In genomic region chr5:14995229-14995628, GRCh38 we compare ENCODE assay signal across 25 cellular contexts.
"Had no signal": no experiment of that assay in that cellular context is flagged by ENCODE, and none has a peak within 500 bp of the region (broad histone marks: within the 10 kb centered on the region; RNA-seq: fewer than 3 reads in every experiment).

No MANE protein-coding gene starts in this region.

- H3K27me3 Mint-ChIP-seq: activated CD4-positive, alpha-beta memory T cell treated with anti-CD3 and anti-CD28 coated beads for 36 hours; activated naive CD8-positive, alpha-beta T cell treated with anti-CD3 and anti-CD28 coated beads for 36 hours had no signal

- H3K27me3 ChIP-seq: body of pancreas, sigmoid colon, stomach, testis, upper lobe of right lung had no signal

- FAIRE-seq: endothelial cell of umbilical vein, kidney had no signal

- H3K27ac ChIP-seq: body of pancreas, esophagus squamous epithelium, sigmoid colon, stomach, testis, upper lobe of right lung had no signal

- ATAC-seq: activated CD8-positive, alpha-beta memory T cell treated with anti-CD3 and anti-CD28 coated beads, Interleukin-2, amount 10 ng/mL, durations not matched to agents 7 days and 5 days; activated T-cell treated with anti-CD3 and anti-CD28 coated beads, Interleukin-2, amount 50 U/mL, for 4 hours; body of pancreas; left ventricle myocardium superior; upper lobe of right lung had no signal

- H3K9me3 ChIP-seq: body of pancreas, esophagus squamous epithelium, testis, upper lobe of right lung had no signal

- DNase-seq: activated CD4-positive, alpha-beta memory T cell treated with anti-CD3 and anti-CD28 coated beads for 36 hours; activated CD4-positive, alpha-beta T cell treated with anti-CD3 and anti-CD28 coated beads for 1 hour; activated CD8-positive, alpha-beta memory T cell treated with anti-CD3 and anti-CD28 coated beads, Interleukin-2, amount 10 ng/mL, durations not matched to agents 7 days and 5 days; activated effector memory CD4-positive, alpha-beta T cell treated with anti-CD3 and anti-CD28 coated beads, Interleukin-2, amount 50 U/mL, for 16 hours; activated naive CD8-positive, alpha-beta T cell treated with anti-CD3 and anti-CD28 coated beads for 36 hours; activated T-cell treated with anti-CD3 and anti-CD28 coated beads, Interleukin-2, amount 50 U/mL, for 4 hours; amygdala; body of pancreas; caudate nucleus; cortex of kidney; effector CD8-positive, alpha-beta T cell; esophagus squamous epithelium; foreskin fibroblast; hypothalamus; kidney; left ventricle myocardium superior; mesendoderm; sigmoid colon; stimulated activated CD4-positive, alpha-beta T cell treated with anti-CD3 and anti-CD28 coated beads, Interleukin-2, amount 100 ng/mL, for 24 hours; stomach; T-helper 1 cell; T1000; testis; upper lobe of right lung had no signal

- H3K36me3 ChIP-seq: esophagus squamous epithelium, sigmoid colon, stomach, upper lobe of right lung had no signal

- H3K36me3 Mint-ChIP-seq: activated CD4-positive, alpha-beta memory T cell treated with anti-CD3 and anti-CD28 coated beads for 36 hours; activated naive CD8-positive, alpha-beta T cell treated with anti-CD3 and anti-CD28 coated beads for 36 hours had no signal

- H3K4me3 ChIP-seq: body of pancreas, esophagus squamous epithelium, sigmoid colon, stomach, testis, upper lobe of right lung had no signal

- H3K4me3 Mint-ChIP-seq: activated CD4-positive, alpha-beta memory T cell treated with anti-CD3 and anti-CD28 coated beads for 36 hours; activated CD8-positive, alpha-beta memory T cell treated with anti-CD3 and anti-CD28 coated beads, Interleukin-2, amount 10 ng/mL, durations not matched to agents 7 days and 5 days; activated naive CD8-positive, alpha-beta T cell treated with anti-CD3 and anti-CD28 coated beads for 36 hours; activated T-cell treated with anti-CD3 and anti-CD28 coated beads, Interleukin-2, amount 50 U/mL, for 4 hours had no signal

- H3K27ac Mint-ChIP-seq: activated CD4-positive, alpha-beta memory T cell treated with anti-CD3 and anti-CD28 coated beads for 36 hours; activated CD8-positive, alpha-beta memory T cell treated with anti-CD3 and anti-CD28 coated beads, Interleukin-2, amount 10 ng/mL, durations not matched to agents 7 days and 5 days; activated naive CD8-positive, alpha-beta T cell treated with anti-CD3 and anti-CD28 coated beads for 36 hours had no signal

- H3K4me1 ChIP-seq: body of pancreas, esophagus squamous epithelium, sigmoid colon, stomach, testis, upper lobe of right lung had no signal
